Comparison of ENCODE assay signal across 18 cellular contexts in genomic region chr12:101826766-101827368, GRCh38. TPM values are rescaled to one million over a fixed set of nuclear protein-coding genes. Genes with fewer than 3 reads are reported as not detected.
DNase-seq lines count a peak whose midpoint lies in the region; ATAC-seq and TF ChIP-seq lines count a peak whose summit lies in the region.
"Had no signal": no experiment of that assay in that cellular context is flagged by ENCODE, and none has a peak within 500 bp of the region (broad histone marks: within the 10 kb centered on the region; RNA-seq: fewer than 3 reads in every experiment).

No MANE protein-coding gene starts in this region.

- H3K4me3 Mint-ChIP-seq in CD4-positive, alpha-beta memory T cell, result no peak overlapping the region
- H3K4me3 Mint-ChIP-seq: HFFc6 had no signal

- peak overlapping the region; percentile 3 to 98 (median 30); a peak in 14 of 22 replicates for H3K4me2 ChIP-seq in BLaER1 treated with 17β-estradiol and CSF1 and Interleukin-3, amounts not matched to agents 10 nM and 100 nM
- H3K4me2 ChIP-seq in OCI-LY7 (ENCODE audit: low read length), result peak overlapping the region; percentile 76

- H3K27ac Mint-ChIP-seq in CD4-positive, alpha-beta memory T cell, result peak overlapping the region in 1 of 7 donors; percentile 16
- H3K27ac Mint-ChIP-seq: HFFc6 had no signal

- no peak overlapping the region for H3K27ac ChIP-seq in BLaER1 treated with 17β-estradiol and CSF1 and Interleukin-3, amounts not matched to agents 10 nM and 100 nM
- peak overlapping the region; percentile 28 for H3K27ac ChIP-seq in OCI-LY7 (ENCODE audit: low read depth, low read length, poor library complexity, severe bottlenecking)
- no peak overlapping the region for H3K27ac ChIP-seq in CD4-positive, alpha-beta memory T cell (ENCODE audit: low read depth, low read length)
- H3K27ac ChIP-seq: ascending aorta, pancreas, testis had no signal

- intact Hi-C loops in OCI-LY7 (cut with micrococcal nuclease; ENCODE audit: unreplicated experiment), result no loop called here
- intact Hi-C loops in CD4-positive, alpha-beta memory T cell (cut with micrococcal nuclease), result no loop called here

- DNase-seq in H7, result peak; percentile 23
- peak; percentile 42 for DNase-seq in OCI-LY7 (ENCODE audit: low spot score)
- DNase-seq in erythroblast (lab: John Stamatoyannopoulos, UW), result peak; percentile 38 to 44
- no peak for DNase-seq in NCI-H1436 (lab: John Stamatoyannopoulos, UW)
- no peak for DNase-seq in CD4-positive, alpha-beta memory T cell
- DNase-seq in NCI-H2196 (lab: John Stamatoyannopoulos, UW; ENCODE audit: unreplicated experiment), result no peak
- DNase-seq: activated gamma-delta T cell; foreskin fibroblast; HFFc6; NCI-H1092 treated with DMSO at 0.1 percent for 48 hours; NCI-H446; pancreas; stimulated activated CD4-positive, alpha-beta T cell treated with anti-CD3 and anti-CD28 coated beads, Interleukin-2, amount 100 ng/mL, for 48 hours; testis had no signal

- H3K79me2 ChIP-seq in OCI-LY7 (ENCODE audit: insufficient read depth, low read depth, low read length), result peaks cover 78% of the 10 kb centered on the region

- peaks cover 44 to 79% (median 62%) of the 10 kb centered on the region in 4 donors for H3K4me1 Mint-ChIP-seq in CD4-positive, alpha-beta memory T cell

- no peak for TF ChIP-seq POLR2A in erythroblast (IDR thresholded peaks at IDR 0.05; ENCODE audit: low read length)

- no peaks in the 10 kb centered on the region for H3K27me3 ChIP-seq in BLaER1 treated with 17β-estradiol and CSF1 and Interleukin-3, amounts not matched to agents 10 nM and 100 nM
- H3K27me3 ChIP-seq in H7 (ENCODE audit: control insufficient read depth, insufficient read depth, low read length), result no peaks in the 10 kb centered on the region
- no peaks in the 10 kb centered on the region for H3K27me3 ChIP-seq in CD4-positive, alpha-beta memory T cell (ENCODE audit: insufficient read depth, low read length)
- H3K27me3 ChIP-seq: ascending aorta, pancreas, testis had no signal

- no peak overlapping the region for H2AFZ ChIP-seq in OCI-LY7 (ENCODE audit: low read length)

- H3K27me3 Mint-ChIP-seq in CD4-positive, alpha-beta memory T cell, result no peaks in the 10 kb centered on the region

- CTCF ChIA-PET in OCI-LY7 (lab: Charles Lee; ENCODE audit: unreplicated experiment), result interaction anchor here (0.8 kb wide), 1 partner anchor 53 kb away, joined by 3 read pairs; no protein-coding TSS in a partner anchor
- CTCF ChIA-PET in CD4-positive, alpha-beta memory T cell (lab: Charles Lee; ENCODE audit: partially characterized antibody), result interaction anchor here (0.7 to 20.3 kb wide), 7 partner anchors 8 to 421 kb away, joined by 3 to 458 read pairs (median 10); no protein-coding TSS in a partner anchor

- BruUV-seq in OCI-LY7 (replicated peaks; lab: Mats Ljungman, UMichigan), result no TSS peak

- H3K36me3 Mint-ChIP-seq in CD4-positive, alpha-beta memory T cell, result peaks cover 0 to 9% of the 10 kb centered on the region in 2 donors

- no peaks in the 10 kb centered on the region for H3K9me3 Mint-ChIP-seq in CD4-positive, alpha-beta memory T cell
- H3K9me3 Mint-ChIP-seq: HFFc6 had no signal

- H3K9me2 ChIP-seq in OCI-LY7 (ENCODE audit: insufficient read depth, low read length), result no peaks in the 10 kb centered on the region

- POLR2A ChIA-PET in OCI-LY7 (lab: Charles Lee), result interaction anchor here (0.7 to 5.5 kb wide), 12 partner anchors 8 to 105 kb away, joined by 3 to 75 read pairs (median 7); no protein-coding TSS in a partner anchor
- POLR2A ChIA-PET in CD4-positive, alpha-beta memory T cell (lab: Charles Lee; ENCODE audit: partially characterized antibody), result interaction anchor here (1.2 to 1.3 kb wide), 2 partner anchors 9 kb away, joined by 3 to 4 read pairs; no protein-coding TSS in a partner anchor

- peaks cover 0 to 22% (median 0%) of the 10 kb centered on the region in 11 experiments; a peak in 6 of 22 replicates for H3K36me3 ChIP-seq in BLaER1 treated with 17β-estradiol and CSF1 and Interleukin-3, amounts not matched to agents 10 nM and 100 nM
- H3K36me3 ChIP-seq in H7 (replicated peaks; ENCODE audit: control insufficient read depth, insufficient read depth, low read length), result no peaks in the 10 kb centered on the region
- 0 out of 2 replicates have a peak, but pooled peaks cover under 1% of the 10 kb centered on the region for H3K36me3 ChIP-seq in OCI-LY7 (ENCODE audit: insufficient read depth, low read length)
- no peaks in the 10 kb centered on the region for H3K36me3 ChIP-seq in CD4-positive, alpha-beta memory T cell (ENCODE audit: insufficient read depth, low read length)
- H3K36me3 ChIP-seq: ascending aorta, pancreas had no signal

- peaks cover 0 to 6% (median under 1%) of the 10 kb centered on the region in 11 experiments; a peak in 4 of 22 replicates for H3K9me3 ChIP-seq in BLaER1 treated with 17β-estradiol and CSF1 and Interleukin-3, amounts not matched to agents 10 nM and 100 nM (replicated peaks in 1 of 11)
- no peaks in the 10 kb centered on the region for H3K9me3 ChIP-seq in OCI-LY7 (ENCODE audit: low read length)
- no peaks in the 10 kb centered on the region for H3K9me3 ChIP-seq in CD4-positive, alpha-beta memory T cell (ENCODE audit: control insufficient read depth in 1 of 2, low read length in 2 of 2)
- H3K9me3 ChIP-seq: ascending aorta, pancreas, testis had no signal

- H4K20me1 ChIP-seq in BLaER1 treated with 17β-estradiol and CSF1 and Interleukin-3, amounts not matched to agents 10 nM and 100 nM, result peaks cover 0 to 68% (median 6%) of the 10 kb centered on the region in 11 experiments; a peak in 11 of 22 replicates
- no peaks in the 10 kb centered on the region for H4K20me1 ChIP-seq in OCI-LY7 (ENCODE audit: insufficient read depth, low read length)

- H3K4me1 ChIP-seq in BLaER1 treated with 17β-estradiol and CSF1 and Interleukin-3, amounts not matched to agents 10 nM and 100 nM, result peaks cover 63 to 84% (median 75%) of the 10 kb centered on the region in 10 experiments
- H3K4me1 ChIP-seq in OCI-LY7 (ENCODE audit: insufficient read depth, low read length, poor library complexity, severe bottlenecking), result peaks cover 81% of the 10 kb centered on the region
- peaks cover 64% of the 10 kb centered on the region for H3K4me1 ChIP-seq in CD4-positive, alpha-beta memory T cell (ENCODE audit: insufficient read depth, low read length)

- no peak for TF ChIP-seq CTCF in OCI-LY7 (conservative IDR thresholded peaks at IDR 0.05; ENCODE audit: low read length)

- no peak for ATAC-seq in HG03025 (IDR thresholded peaks at IDR 0.05; ENCODE audit: low FRiP score, unreplicated experiment)
- ATAC-seq: left lobe of liver, pancreas had no signal

- H3K9ac ChIP-seq in BLaER1 treated with 17β-estradiol and CSF1 and Interleukin-3, amounts not matched to agents 10 nM and 100 nM, result peak overlapping the region in 2 of 11 experiments; percentile 1 to 49; a peak in 2 of 22 replicates

- H3K4me3 ChIP-seq in BLaER1 treated with 17β-estradiol and CSF1 and Interleukin-3, amounts not matched to agents 10 nM and 100 nM, result peak overlapping the region in 3 of 10 experiments; percentile 4 to 94 (median 86); a peak in 3 of 20 replicates
- H3K4me3 ChIP-seq in H7 (ENCODE audit: insufficient read depth, low read depth, low read length) (no peak overlapping the region), OCI-LY7 (ENCODE audit: low read depth, low read length, poor library complexity, severe bottlenecking) (peak overlapping the region; percentile 24)
- no peak overlapping the region for H3K4me3 ChIP-seq in CD4-positive, alpha-beta memory T cell (ENCODE audit: low read length in 2 of 2)
- H3K4me3 ChIP-seq: ascending aorta, pancreas, testis had no signal

RNA-seq across cellular contexts. Expression of gene GNPTAB, which starts 3.9 kb away (rescaled TPM):
- total RNA-seq in H7 (2014; rRNA removed; shearing (Covaris generic)), result 13.9 and 23.7 TPM in 2 replicates
- 35.8 and 38.9 TPM in 2 replicates for total RNA-seq in OCI-LY7 (2014; rRNA removed; shearing (Covaris generic))
- total RNA-seq in OCI-LY7 (2022), result 66.5 and 72.0 TPM in 2 replicates
- total RNA-seq in CD4-positive, alpha-beta memory T cell, result 10 to 100 TPM; 37.2 to 42.8 TPM
- polyA plus RNA-seq in CD4-positive, alpha-beta memory T cell, result 10 to 100 TPM; 15.3 to 31.0 TPM

RNA-seq across cellular contexts. Expression of gene DRAM1, which starts 50.5 kb away (rescaled TPM):
- total RNA-seq in H7 (2014; rRNA removed; shearing (Covaris generic)), result 1.0 and 1.6 TPM in 2 replicates
- total RNA-seq in OCI-LY7 (2014; rRNA removed; shearing (Covaris generic)), result 0.77 TPM in 1 of 2 replicates, not detected in the other
- not detected in 2 replicates for total RNA-seq in OCI-LY7 (2022)
- 1 to 10 TPM; 2.3 to 2.7 TPM for total RNA-seq in CD4-positive, alpha-beta memory T cell
- polyA plus RNA-seq in CD4-positive, alpha-beta memory T cell, result 1 to 10 TPM in 1 of 2 donors, under 1 TPM in 1; 0.83 to 2.8 TPM

Comparison
In these comparisons a context has a peak if more than half of its experiments do, and no peak if none do; other contexts are left out.
1. DNase-seq: peak in H7 (single experiment), OCI-LY7 (single experiment) and erythroblast (2 of 2); none in NCI-H1436 (single experiment), CD4-positive, alpha-beta memory T cell (0 of 5) and NCI-H2196 (single experiment).